8 cellular contexts compared by ENCODE assay signal in the genomic region with DNA sequence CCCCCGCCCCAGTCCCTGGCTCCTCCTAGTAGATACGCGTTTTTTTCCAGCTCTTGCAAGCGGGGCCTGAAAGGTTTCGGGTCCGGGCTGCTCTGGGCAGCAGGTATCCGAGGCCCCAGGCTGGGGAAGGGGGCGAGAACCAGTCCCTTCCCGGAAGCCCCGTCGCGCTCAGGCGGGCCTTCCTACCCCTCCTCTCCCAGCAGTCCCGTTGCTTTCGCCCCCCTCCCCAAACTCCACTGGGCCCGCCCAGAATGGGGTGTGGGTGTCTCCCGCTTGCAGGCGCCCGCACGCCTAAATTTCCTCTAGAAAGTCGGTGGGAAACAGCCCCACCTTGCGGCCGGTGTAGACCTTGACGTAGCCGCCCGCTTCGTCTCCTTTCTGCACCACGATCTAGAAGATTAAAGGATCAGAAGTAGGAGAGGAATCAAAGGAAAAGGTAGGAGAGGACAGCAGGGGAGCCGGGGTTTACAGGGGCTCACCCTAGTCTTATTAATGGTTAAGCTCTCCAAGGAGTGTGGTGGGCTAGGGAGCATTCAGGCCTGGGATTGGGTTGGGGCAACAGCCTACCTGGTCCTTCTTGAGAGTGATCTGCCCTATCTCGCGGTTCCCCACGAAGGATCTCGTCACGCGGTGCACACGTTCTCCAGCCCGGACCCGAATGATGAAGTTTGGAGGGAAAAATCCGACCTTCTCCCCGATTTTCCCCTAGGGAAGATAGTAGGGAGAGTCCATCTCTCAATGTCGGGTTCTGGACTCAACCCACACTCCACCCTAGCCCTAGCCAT. TPM values are rescaled to one million over a fixed set of nuclear protein-coding genes. Genes with fewer than 3 reads are reported as not detected.
DNase-seq lines count a peak whose midpoint lies in the region; ATAC-seq and TF ChIP-seq lines count a peak whose summit lies in the region.

No MANE protein-coding gene starts in this region.

- H3K27ac ChIP-seq in uterus = no peak overlapping the region

- TF ChIP-seq POLR2A in uterus (IDR thresholded peaks at IDR 0.05) = no peak

- DNase-seq in DMS 273 treated with DMSO at 0.1 percent for 48 hours (lab: John Stamatoyannopoulos, UW) (peak; percentile 28), KBM-7 (peak; percentile 82), SHP77 (lab: John Stamatoyannopoulos, UW) (peak; percentile 69 to 77), head of caudate nucleus (peak; percentile 62 to 87 (median 76)), posterior cingulate gyrus (peak in 9 of 10 donors; percentile 52 to 95 (median 74)), uterus (peak; percentile 65 to 68)
- peak; percentile 84 for DNase-seq in activated naive CD4-positive, alpha-beta T cell treated with anti-CD3 and anti-CD28 coated beads, Interleukin-2, amount 50 U/mL, for 16 hours

- ATAC-seq in HG02970 (IDR thresholded peaks at IDR 0.05; ENCODE audit: low FRiP score, unreplicated experiment) = no peak

- in situ Hi-C loops in KBM-7 (cut with MboI; ENCODE audit: low pct_unique_long_range_greater_than_20kb, low sequenced_read_pairs) = no loop called here

- H3K9me3 ChIP-seq in uterus = no peaks in the 10 kb centered on the region

- intact Hi-C loops in head of caudate nucleus (cut with DNase I) = loop anchor here (5.0 kb wide), 1 partner anchor 36 kb away; no protein-coding TSS in a partner anchor
- intact Hi-C loops in posterior cingulate gyrus (cut with DNase I) = loop anchor here (1.0 kb wide), 1 partner anchor 30 kb away; no protein-coding TSS in a partner anchor
- intact Hi-C loops in uterus (cut with DNase I; ENCODE audit: low total_unique reads) = no loop called here

- peak; percentile 50 to 72 (median 68) for TF ChIP-seq CTCF in uterus (IDR thresholded peaks at IDR 0.05)

- H3K36me3 ChIP-seq in uterus = no peaks in the 10 kb centered on the region

- H3K4me1 ChIP-seq in uterus = peaks cover 0 to 27% of the 10 kb centered on the region in 2 donors

- peaks cover 36 to 37% of the 10 kb centered on the region in 2 donors for H3K27me3 ChIP-seq in uterus

- peak overlapping the region in 1 of 2 donors; percentile 7 for H3K4me3 ChIP-seq in uterus

RNA-seq across cellular contexts. Expression of gene STAC3, which starts 7.3 kb away (rescaled TPM):
- 1 to 10 TPM in 2 of 4 donors, not detected in 2; 1.0 to 2.8 TPM for total RNA-seq in uterus

RNA-seq across cellular contexts. Expression of gene SHMT2, which starts 14.2 kb away (rescaled TPM):
- 100 to 1,000 TPM in 1 of 4 donors, 10 to 100 TPM in 3; 12.4 to 128 (median 35.3) TPM for total RNA-seq in uterus

RNA-seq across cellular contexts. Expression of gene NXPH4, which starts 27.1 kb away (rescaled TPM):
- 1 to 10 TPM in 1 of 4 donors, not detected in 3; 6.3 TPM for total RNA-seq in uterus

Comparison
In these comparisons a context has a peak if more than half of its experiments do, and no peak if none do; other contexts are left out.
1. DNase-seq: peak in every context shown above with its lines; median percentile 84 in activated naive CD4-positive, alpha-beta T cell treated with anti-CD3 and anti-CD28 coated beads, Interleukin-2, amount 50 U/mL, for 16 hours; 82 in KBM-7; 76 in head of caudate nucleus; 74 in posterior cingulate gyrus; 73 in SHP77; 66 in uterus; 28 in DMS 273 treated with DMSO at 0.1 percent for 48 hours.